ENCODE assay signal across 9 cellular contexts in the genomic region with DNA sequence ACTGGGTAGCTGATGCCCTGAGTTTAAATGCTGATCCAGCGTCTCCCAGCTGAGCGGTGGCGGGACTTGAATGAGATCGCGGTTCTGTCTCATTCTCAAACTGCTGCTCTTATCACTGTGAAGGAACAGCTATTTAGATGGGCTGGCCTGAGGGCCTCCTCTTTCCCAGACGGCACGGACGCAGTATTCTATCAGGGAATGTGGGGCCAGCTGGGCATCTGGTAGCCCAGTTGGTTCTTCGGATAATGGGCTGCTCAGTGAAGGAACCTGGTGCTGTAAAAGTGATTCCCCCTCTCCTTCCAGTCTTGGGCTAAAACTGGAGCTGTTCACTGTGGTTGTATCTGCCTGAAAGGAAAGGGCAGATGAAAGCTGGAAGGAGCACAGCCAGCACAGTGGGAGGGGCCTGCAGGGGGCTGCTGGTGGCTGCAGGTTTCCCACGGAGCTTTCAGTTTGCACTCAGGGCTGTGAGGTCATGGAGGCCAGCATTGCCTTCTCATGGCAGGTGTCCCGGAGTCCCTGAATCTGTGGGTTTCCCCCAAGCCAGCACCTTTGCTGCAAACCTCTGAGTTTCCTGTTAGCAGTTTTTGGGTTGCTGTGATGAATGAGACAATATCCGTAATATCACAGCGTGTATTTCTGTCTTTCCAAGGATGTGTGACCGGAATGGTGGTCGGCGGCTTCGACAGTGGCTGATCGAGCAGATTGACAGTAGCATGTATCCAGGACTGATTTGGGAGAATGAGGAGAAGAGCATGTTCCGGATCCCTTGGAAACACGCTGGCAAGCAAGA. TPM values are rescaled to one million over a fixed set of nuclear protein-coding genes. Genes with fewer than 3 reads are reported as not detected.
DNase-seq lines count a peak whose midpoint lies in the region; ATAC-seq and TF ChIP-seq lines count a peak whose summit lies in the region.
"Had no signal": no experiment of that assay in that cellular context is flagged by ENCODE, and none has a peak within 500 bp of the region (broad histone marks: within the 10 kb centered on the region; RNA-seq: fewer than 3 reads in every experiment).

No MANE protein-coding gene starts in this region.

- TF ChIP-seq RAD21 in SK-N-SH (IDR thresholded peaks at IDR 0.05; ENCODE audit: low read length): no peak

- H3K36me3 ChIP-seq in A673 (ENCODE audit: insufficient read depth, low read length, poor library complexity, severe bottlenecking) (no peaks in the 10 kb centered on the region), SK-N-SH (replicated peaks in 1 of 2; ENCODE audit: control insufficient read depth in 1 of 2, insufficient read depth in 2 of 2, low read length in 1 of 2) (no peaks in the 10 kb centered on the region)

- TF ChIP-seq POLR2A in GM19099 (IDR thresholded peaks at IDR 0.05; ENCODE audit: extremely low read depth, insufficient read length, low read depth): peak; percentile 61

- POLR2A ChIA-PET in activated CD4-positive, alpha-beta memory T cell treated with anti-CD3 and anti-CD28 coated beads for 36 hours (lab: Charles Lee): interaction anchor here (0.6 to 1.4 kb wide), 4 partner anchors 12 to 88 kb away, joined by 3 to 4 read pairs (median 3); no protein-coding TSS in a partner anchor
- POLR2A ChIA-PET in naive thymus-derived CD8-positive, alpha-beta T cell (lab: Charles Lee): interaction anchor here (1.1 to 1.2 kb wide), 3 partner anchors 32 to 47 kb away, joined by 3 to 6 read pairs (median 3); no protein-coding TSS in a partner anchor
- POLR2A ChIA-PET in A673 (lab: Charles Lee; ENCODE audit: low non-redundant PET) (no interaction called here), SK-N-SH (lab: Yijun Ruan, JAX) (no interaction called here)

- H3K4me3 ChIP-seq in A673 (ENCODE audit: low read depth, low read length, poor library complexity, severe bottlenecking) (no peak overlapping the region), SK-N-SH (ENCODE audit: low read depth in 2 of 2, low read length in 1 of 2) (no peak overlapping the region)
- H3K4me3 ChIP-seq: SK-N-MC had no signal

- H3K4me1 ChIP-seq in A673 (ENCODE audit: insufficient read depth, low read length, poor library complexity, severe bottlenecking): no peaks in the 10 kb centered on the region
- no peaks in the 10 kb centered on the region for H3K4me1 ChIP-seq in SK-N-SH (ENCODE audit: control insufficient read depth in 1 of 2, insufficient read depth in 2 of 2, low read depth in 1 of 2, low read length in 1 of 2)

- no peak for TF ChIP-seq CTCF in A673 (conservative IDR thresholded peaks at IDR 0.05; ENCODE audit: low read depth, low read length)
- no peak for TF ChIP-seq CTCF in SK-N-SH (IDR thresholded peaks at IDR 0.05)

- H3K27ac Mint-ChIP-seq in activated CD4-positive, alpha-beta memory T cell treated with anti-CD3 and anti-CD28 coated beads for 36 hours: peak overlapping the region; percentile 67
- peak overlapping the region; percentile 27 to 95 (median 92) for H3K27ac Mint-ChIP-seq in naive thymus-derived CD8-positive, alpha-beta T cell

- no peaks in the 10 kb centered on the region for H3K79me2 ChIP-seq in SK-N-SH (ENCODE audit: insufficient read depth)

- no peaks in the 10 kb centered on the region for H3K9me3 Mint-ChIP-seq in activated CD4-positive, alpha-beta memory T cell treated with anti-CD3 and anti-CD28 coated beads for 36 hours
- no peaks in the 10 kb centered on the region for H3K9me3 Mint-ChIP-seq in naive thymus-derived CD8-positive, alpha-beta T cell

- peak; percentile 79 for DNase-seq in activated CD4-positive, alpha-beta memory T cell treated with anti-CD3 and anti-CD28 coated beads for 36 hours
- DNase-seq in naive thymus-derived CD8-positive, alpha-beta T cell: peak; percentile 30 to 77 (median 54)
- DNase-seq in GM03348 (ENCODE audit: low spot score): no peak
- DNase-seq in NCI-H345 treated with DMSO at 0.1 percent for 48 hours (lab: John Stamatoyannopoulos, UW; ENCODE audit: unreplicated experiment): no peak
- no peak for DNase-seq in A673 (ENCODE audit: low spot score)
- DNase-seq in SK-N-SH: no peak

- no peaks in the 10 kb centered on the region for H3K9me2 ChIP-seq in SK-N-SH

- CTCF ChIA-PET in activated CD4-positive, alpha-beta memory T cell treated with anti-CD3 and anti-CD28 coated beads for 36 hours (lab: Charles Lee): interaction anchor here (1.0 to 7.0 kb wide), 4 partner anchors 22 to 113 kb away, joined by 3 to 48 read pairs (median 17); no protein-coding TSS in a partner anchor
- CTCF ChIA-PET in A673 (lab: Charles Lee) (no interaction called here), SK-N-SH (lab: Yijun Ruan, JAX) (interaction anchor here (0.6 to 1.2 kb wide), 3 partner anchors 14 to 114 kb away, joined by 3 read pairs; no protein-coding TSS in a partner anchor)

- H3K27me3 Mint-ChIP-seq in activated CD4-positive, alpha-beta memory T cell treated with anti-CD3 and anti-CD28 coated beads for 36 hours: peaks cover 16% of the 10 kb centered on the region
- H3K27me3 Mint-ChIP-seq in naive thymus-derived CD8-positive, alpha-beta T cell: no peaks in the 10 kb centered on the region

- no peaks in the 10 kb centered on the region for H3K9me3 ChIP-seq in A673 (ENCODE audit: low read depth, low read length, poor library complexity, severe bottlenecking)
- no peaks in the 10 kb centered on the region; the same call in 1 of the 2 replicates for H3K9me3 ChIP-seq in SK-N-SH

- no peak overlapping the region for H3K9ac ChIP-seq in SK-N-SH

- peaks cover 52% of the 10 kb centered on the region for H3K36me3 Mint-ChIP-seq in activated CD4-positive, alpha-beta memory T cell treated with anti-CD3 and anti-CD28 coated beads for 36 hours
- H3K36me3 Mint-ChIP-seq in naive thymus-derived CD8-positive, alpha-beta T cell: peaks cover 0 to 4% (median 0%) of the 10 kb centered on the region in 3 donors

- peak overlapping the region; percentile 82 for H3K4me3 Mint-ChIP-seq in activated CD4-positive, alpha-beta memory T cell treated with anti-CD3 and anti-CD28 coated beads for 36 hours
- peak overlapping the region; percentile 84 to 96 (median 92) for H3K4me3 Mint-ChIP-seq in naive thymus-derived CD8-positive, alpha-beta T cell

- ATAC-seq in HG03060 (IDR thresholded peaks at IDR 0.05; ENCODE audit: low read depth, unreplicated experiment): peak; percentile 41
- peak; percentile 63 to 86 for ATAC-seq in naive thymus-derived CD8-positive, alpha-beta T cell

- intact Hi-C loops in activated CD4-positive, alpha-beta memory T cell treated with anti-CD3 and anti-CD28 coated beads for 36 hours (cut with micrococcal nuclease): loop anchor here (1.0 to 2.0 kb wide), 3 partner anchors 14 to 86 kb away; no protein-coding TSS in a partner anchor
- intact Hi-C loops in A673 (cut with micrococcal nuclease; ENCODE audit: unreplicated experiment): no loop called here

- H3K27me3 ChIP-seq in A673 (replicated peaks; ENCODE audit: insufficient read depth, low read depth, low read length, poor library complexity) (peaks cover 54% of the 10 kb centered on the region), SK-N-SH (ENCODE audit: insufficient read depth) (peaks cover 93% of the 10 kb centered on the region)

- no peak overlapping the region for H3K4me2 ChIP-seq in SK-N-SH

- H3K4me1 Mint-ChIP-seq in activated CD4-positive, alpha-beta memory T cell treated with anti-CD3 and anti-CD28 coated beads for 36 hours (ENCODE audit: low read depth): peaks cover 46% of the 10 kb centered on the region
- H3K4me1 Mint-ChIP-seq in naive thymus-derived CD8-positive, alpha-beta T cell: peaks cover 23 to 87% (median 54%) of the 10 kb centered on the region in 4 donors

- no peak overlapping the region for H2AFZ ChIP-seq in SK-N-SH (ENCODE audit: low read depth)

- no peak for TF ChIP-seq EP300 in SK-N-SH (IDR thresholded peaks at IDR 0.05; ENCODE audit: borderline replicate concordance in 1 of 2, low read depth in 1 of 2, low read length in 1 of 2)

- no peaks in the 10 kb centered on the region for H4K20me1 ChIP-seq in SK-N-SH (ENCODE audit: insufficient read depth)

- 17% methylated on average over 19 of the region's 20 CpGs for WGBS in SK-N-SH (ENCODE audit: low lambda C conversion rate)

- H3F3A ChIP-seq in SK-N-SH (replicated peaks; ENCODE audit: insufficient read depth): no peaks in the 10 kb centered on the region

- no TSS peak for BruUV-seq in A673 (replicated peaks; lab: Mats Ljungman, UMichigan)

- H3K27ac ChIP-seq in A673 (ENCODE audit: low read depth, low read length, poor library complexity, severe bottlenecking): no peak overlapping the region
- no peak overlapping the region for H3K27ac ChIP-seq in SK-N-SH (ENCODE audit: low read depth in 2 of 2, low read length in 1 of 2)
- H3K27ac ChIP-seq: SK-N-MC had no signal

TF ChIP-seq in SK-N-SH, 30 proteins besides CTCF, POLR2A, EP300 and RAD21 (continues in another document):
- TF ChIP-seq JUND (IDR thresholded peaks at IDR 0.05): no peak
- TF ChIP-seq NRF1 (IDR thresholded peaks at IDR 0.05; ENCODE audit: low read depth, low read length): no peak
- TF ChIP-seq GATA2 (CRISPR knock-in tag; IDR thresholded peaks at IDR 0.05): no peak
- TF ChIP-seq FOSL2 (IDR thresholded peaks at IDR 0.05; ENCODE audit: borderline replicate concordance, low read depth): no peak
- no peak for TF ChIP-seq SIN3A (IDR thresholded peaks at IDR 0.05; ENCODE audit: borderline replicate concordance, low read depth, low read length)
- TF ChIP-seq, protein P1, sequence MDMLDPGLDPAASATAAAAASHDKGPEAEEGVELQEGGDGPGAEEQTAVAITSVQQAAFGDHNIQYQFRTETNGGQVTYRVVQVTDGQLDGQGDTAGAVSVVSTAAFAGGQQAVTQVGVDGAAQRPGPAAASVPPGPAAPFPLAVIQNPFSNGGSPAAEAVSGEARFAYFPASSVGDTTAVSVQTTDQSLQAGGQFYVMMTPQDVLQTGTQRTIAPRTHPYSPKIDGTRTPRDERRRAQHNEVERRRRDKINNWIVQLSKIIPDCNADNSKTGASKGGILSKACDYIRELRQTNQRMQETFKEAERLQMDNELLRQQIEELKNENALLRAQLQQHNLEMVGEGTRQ (IDR thresholded peaks at IDR 0.05; ENCODE audit: borderline replicate concordance, low read depth, low read length): no peak
- TF ChIP-seq CHD2 (IDR thresholded peaks at IDR 0.05; ENCODE audit: low read length, partially characterized antibody): no peak
- no peak for TF ChIP-seq TEAD4 (IDR thresholded peaks at IDR 0.05; ENCODE audit: borderline replicate concordance, insufficient read depth)
- no peak for TF ChIP-seq MXI1 (IDR thresholded peaks at IDR 0.05; ENCODE audit: low read depth, low read length)
- no peak for TF ChIP-seq RFX5 (IDR thresholded peaks at IDR 0.05; ENCODE audit: low read length)
- TF ChIP-seq POLR2AphosphoS5 (IDR thresholded peaks at IDR 0.05; ENCODE audit: low read depth, low read length): no peak
- no peak for TF ChIP-seq FOXM1 (IDR thresholded peaks at IDR 0.05; ENCODE audit: low read depth)

RNA-seq across cellular contexts. Expression of a gene that starts 3.6 kb away (rescaled TPM):
- total RNA-seq in activated CD4-positive, alpha-beta memory T cell treated with anti-CD3 and anti-CD28 coated beads for 36 hours: 10 to 100 TPM; 41.7 to 43.1 TPM
- 10 to 100 TPM; 17.6 to 17.8 TPM for total RNA-seq in naive thymus-derived CD8-positive, alpha-beta T cell
- 1 to 10 TPM; 2.0 to 5.8 (median 3.2) TPM for polyA plus RNA-seq in naive thymus-derived CD8-positive, alpha-beta T cell
- total RNA-seq in A673 (2021): 0.19 TPM in 1 of 2 replicates, not detected in the other
- not detected in 2 replicates for polyA plus RNA-seq in SK-N-SH (2012; rRNA removed)
- not detected in 2 replicates for polyA plus RNA-seq in SK-N-SH (2012; cell fraction: cytosol; rRNA removed)
- polyA plus RNA-seq in SK-N-SH (2012; cell fraction: nucleus; rRNA removed): not detected in 2 replicates

Comparison
In these comparisons a context has a peak if more than half of its experiments do, and no peak if none do; other contexts are left out.
1. DNase-seq: peak in activated CD4-positive, alpha-beta memory T cell treated with anti-CD3 and anti-CD28 coated beads for 36 hours (single experiment) and naive thymus-derived CD8-positive, alpha-beta T cell (10 of 10); none in GM03348 (single experiment), NCI-H345 treated with DMSO at 0.1 percent for 48 hours (single experiment), A673 (single experiment) and SK-N-SH (single experiment).
2. RNA of a gene that starts 3.6 kb away (total RNA-seq): 41.7 to 43.1 TPM in activated CD4-positive, alpha-beta memory T cell treated with anti-CD3 and anti-CD28 coated beads for 36 hours and 17.6 to 17.8 TPM in naive thymus-derived CD8-positive, alpha-beta T cell; 0.19 TPM in A673; every median in the first group is over 10 times any median in the second.
3. POLR2A ChIA-PET loops: an anchor here in activated CD4-positive, alpha-beta memory T cell treated with anti-CD3 and anti-CD28 coated beads for 36 hours (0.6 to 1.4 kb wide) and naive thymus-derived CD8-positive, alpha-beta T cell (1.1 to 1.2 kb wide); none called in A673 and SK-N-SH.